Comparison of ENCODE assay signal across 9 cellular contexts in the genomic region with DNA sequence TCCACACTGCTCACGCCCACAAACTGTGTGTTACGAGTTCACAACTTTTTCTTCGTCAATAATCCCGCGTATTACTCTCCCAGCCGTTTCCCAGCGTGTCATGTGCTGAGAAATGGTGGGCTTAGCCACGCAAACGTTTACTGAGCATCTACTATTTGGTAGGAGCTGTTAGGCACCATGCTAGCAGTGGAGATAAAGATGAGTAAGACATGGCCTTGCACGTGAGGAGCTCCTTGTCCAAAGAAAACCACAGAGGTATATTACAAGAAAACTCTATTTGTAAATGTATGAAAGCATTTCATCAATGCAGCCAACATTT. TPM values are rescaled to one million over a fixed set of nuclear protein-coding genes. Genes with fewer than 3 reads are reported as not detected.
DNase-seq lines count a peak whose midpoint lies in the region; ATAC-seq, FAIRE-seq and TF ChIP-seq lines count a peak whose summit lies in the region.
"Had no signal": no experiment of that assay in that cellular context is flagged by ENCODE, and none has a peak within 500 bp of the region (broad histone marks: within the 10 kb centered on the region; RNA-seq: fewer than 3 reads in every experiment).

No MANE protein-coding gene starts in this region.

- peaks cover 7% of the 10 kb centered on the region for H3K79me2 ChIP-seq in SU-DHL-6 (ENCODE audit: insufficient read depth, low read length)

- ATAC-seq in GM21381 (IDR thresholded peaks at IDR 0.05; ENCODE audit: unreplicated experiment) (no peak), GM19395 (IDR thresholded peaks at IDR 0.05; ENCODE audit: unreplicated experiment) (no peak)

- H3K27me3 ChIP-seq in SU-DHL-6 (ENCODE audit: low read length): no peaks in the 10 kb centered on the region

- no peaks in the 10 kb centered on the region for H3K9me2 ChIP-seq in SU-DHL-6 (replicated peaks; ENCODE audit: insufficient read depth, low read length)

- H3K9ac ChIP-seq in SU-DHL-6 (ENCODE audit: low read length): peak overlapping the region; percentile 75

- H3F3A ChIP-seq in SU-DHL-6 (ENCODE audit: insufficient read depth): peaks cover 11% of the 10 kb centered on the region

- no peak for FAIRE-seq in GM12891 (lab: Jason Lieb, UNC)

- peak overlapping the region; percentile 81 for H3K4me2 ChIP-seq in SU-DHL-6 (ENCODE audit: low read depth, low read length, poor library complexity, severe bottlenecking)

- peaks cover 4% of the 10 kb centered on the region; the same call in 1 of the 2 replicates for H3K36me3 ChIP-seq in SU-DHL-6 (ENCODE audit: low read length)

- peak overlapping the region; percentile 48 for H3K27ac ChIP-seq in SU-DHL-6 (ENCODE audit: low read depth, low read length)

- no peak for TF ChIP-seq POLR2A in GM12891 (IDR thresholded peaks at IDR 0.05; ENCODE audit: low read depth, low read length)

- DNase-seq in GM13976 (ENCODE audit: low spot score): peak; percentile 21
- no peak for DNase-seq in fibroblast of villous mesenchyme (ENCODE audit: low read depth)
- no peak for DNase-seq in skeletal muscle cell (ENCODE audit: low read depth)
- DNase-seq in putamen (ENCODE audit: low spot score): no peak
- DNase-seq in GM12891 (ENCODE audit: insufficient read length, low spot score): no peak

- H3K4me3 ChIP-seq in SU-DHL-6 (ENCODE audit: insufficient read depth, low read length, poor library complexity, severe bottlenecking) (peak overlapping the region; percentile 69), fibroblast of villous mesenchyme (ENCODE audit: low read depth, low read length) (peak overlapping the region; percentile 94), skeletal muscle cell (ENCODE audit: low read depth, low read length) (peak overlapping the region; percentile 96)

- H3K9me3 ChIP-seq in SU-DHL-6 (ENCODE audit: insufficient read depth, low read length): no peaks in the 10 kb centered on the region

- TF ChIP-seq CTCF in GM13976 (IDR thresholded peaks at IDR 0.05; ENCODE audit: borderline replicate concordance, control extremely low read depth, extremely low read depth, insufficient read depth, missing control alignments) (no peak), SU-DHL-6 (IDR thresholded peaks at IDR 0.05; ENCODE audit: insufficient read depth, low read length, poor library complexity, severe bottlenecking) (no peak), fibroblast of villous mesenchyme (IDR thresholded peaks at IDR 0.05; ENCODE audit: insufficient read depth, low read depth, low read length) (no peak)

- no peaks in the 10 kb centered on the region for H4K20me1 ChIP-seq in SU-DHL-6 (ENCODE audit: low read depth, low read length)

- H2AFZ ChIP-seq in SU-DHL-6 (ENCODE audit: low read depth, low read length, severe bottlenecking): peak overlapping the region; percentile 75

- in situ Hi-C loops in GM13976 (cut with MboI; ENCODE audit: low sequenced_read_pairs, unreplicated experiment): no loop called here

TF ChIP-seq in GM12891, 5 proteins besides CTCF, POLR2A, EP300 and RAD21:
- TF ChIP-seq SPI1 (IDR thresholded peaks at IDR 0.05; ENCODE audit: low read depth, low read length): no peak
- TF ChIP-seq PAX5 (IDR thresholded peaks at IDR 0.05; ENCODE audit: insufficient read depth, low read length, severe bottlenecking): no peak
- no peak for TF ChIP-seq TAF1 (IDR thresholded peaks at IDR 0.05; ENCODE audit: low read depth, low read length)

RNA-seq across cellular contexts. Expression of a gene that starts 0.8 kb away (rescaled TPM):
- total RNA-seq in fibroblast of villous mesenchyme: 26.7 and 31.5 TPM in 2 replicates
- 18.2 TPM for polyA plus RNA-seq in GM12891 (2012; ENCODE audit: low read depth, missing spikeins)

RNA-seq across cellular contexts. Expression of a gene that starts 22.1 kb away (rescaled TPM):
- not detected in 2 replicates for total RNA-seq in fibroblast of villous mesenchyme
- polyA plus RNA-seq in GM12891 (2012; ENCODE audit: low read depth, missing spikeins): not detected
- total RNA-seq: T-helper 1 cell treated with Interleukin-12 subunit alpha and Interleukin-12 subunit beta and Interleukin-4 antibody, amounts not matched to agents 30 ng/mL and 1 ng/mL, for 36 hours had no signal

RNA-seq across cellular contexts. Expression of a gene that starts 41.1 kb away (rescaled TPM):
- 6.1 and 12.1 TPM in 2 replicates for total RNA-seq in fibroblast of villous mesenchyme
- 30.7 TPM for polyA plus RNA-seq in GM12891 (2012; ENCODE audit: low read depth, missing spikeins)

RNA-seq across cellular contexts. Expression of a gene that starts 41.2 kb away (rescaled TPM):
- total RNA-seq in fibroblast of villous mesenchyme: 6.4 and 9.9 TPM in 2 replicates
- polyA plus RNA-seq in GM12891 (2012; ENCODE audit: low read depth, missing spikeins): 1.9 TPM
